Comparison of ENCODE assay signal across 22 cellular contexts in the genomic region with DNA sequence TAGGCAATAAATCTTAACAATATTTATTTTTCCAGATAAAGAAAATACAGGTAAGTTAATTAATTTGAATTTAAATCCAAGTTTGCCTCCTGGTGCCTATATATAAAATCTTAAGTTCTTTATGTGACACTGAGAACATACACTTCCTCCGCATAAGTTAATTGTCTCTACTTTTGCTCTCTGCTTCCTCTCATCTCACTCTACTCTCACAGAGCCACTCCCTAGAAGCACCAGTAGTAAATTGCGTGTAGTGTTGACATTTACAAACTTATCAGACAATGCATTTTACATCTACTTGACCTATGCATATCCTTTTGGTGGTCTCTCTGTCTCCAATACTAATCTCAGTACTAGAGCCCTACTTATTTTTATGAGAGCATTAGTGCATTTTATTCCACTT.
DNase-seq lines count a peak whose midpoint lies in the region; ATAC-seq and TF ChIP-seq lines count a peak whose summit lies in the region.
"Had no signal": no experiment of that assay in that cellular context is flagged by ENCODE, and none has a peak within 500 bp of the region (broad histone marks: within the 10 kb centered on the region; RNA-seq: fewer than 3 reads in every experiment).

No MANE protein-coding gene starts in this region.

- DNase-seq in HEK293T (ENCODE audit: extremely low spot score) (peak; percentile 23), NCI-H748 treated with DMSO at 0.1 percent for 48 hours (lab: John Stamatoyannopoulos, UW) (peak; percentile 56), mucosa of descending colon (no peak), C1 segment of cervical spinal cord (lab: John Stamatoyannopoulos, UW) (no peak), T-cell (no peak)
- DNase-seq: ACHN; BE2C; Caco-2; Calu3; CD4-positive, alpha-beta T cell; CD8-positive, alpha-beta T cell; DMS 273 treated with DMSO at 0.1 percent for 48 hours; DMS153; DMS53; DMS79; DND-41; EL; GDM1 had no signal

- POLR2A ChIA-PET in HEK293T (lab: Yijun Ruan, JAX) (no interaction called here), T-cell (lab: Charles Lee) (no interaction called here)

- CTCF ChIA-PET in HEK293T (lab: Yijun Ruan, JAX) (no interaction called here), T-cell (lab: Charles Lee) (no interaction called here)

- intact Hi-C loops in mucosa of descending colon (cut with DNase I, micrococcal nuclease), result no loop called here

- H3K36me3 Mint-ChIP-seq in T-cell, result no peaks in the 10 kb centered on the region
- H3K36me3 Mint-ChIP-seq: CD8-positive, alpha-beta T cell had no signal

- no peak overlapping the region for H3K4me3 ChIP-seq in mucosa of descending colon
- H3K4me3 ChIP-seq: A549, BLaER1, GM12878 had no signal

- peaks cover 0 to 3% (median 0%) of the 10 kb centered on the region in 3 donors for H3K9me3 Mint-ChIP-seq in T-cell
- H3K9me3 Mint-ChIP-seq: CD8-positive, alpha-beta T cell had no signal

- H3K4me3 Mint-ChIP-seq in T-cell, result no peak overlapping the region
- H3K4me3 Mint-ChIP-seq: CD4-positive, alpha-beta T cell; CD8-positive, alpha-beta T cell had no signal

- H3K4me1 ChIP-seq in mucosa of descending colon (ENCODE audit: low read depth), result no peaks in the 10 kb centered on the region
- H3K4me1 ChIP-seq: A549, Caco-2 had no signal

- no peaks in the 10 kb centered on the region for H3K36me3 ChIP-seq in mucosa of descending colon (ENCODE audit: low read depth)
- H3K36me3 ChIP-seq: BE2C, BLaER1 had no signal

- ATAC-seq in mucosa of descending colon (peak; percentile 55), GM18502 (IDR thresholded peaks at IDR 0.05; ENCODE audit: poor library complexity, unreplicated experiment) (no peak), T-cell (replicated peaks in 1 of 4) (no peak)
- ATAC-seq: A549; CD8-positive, alpha-beta T cell; GM12878 had no signal

- no peaks in the 10 kb centered on the region for H3K27me3 Mint-ChIP-seq in T-cell
- H3K27me3 Mint-ChIP-seq: CD4-positive, alpha-beta T cell had no signal

- H3K4me1 Mint-ChIP-seq in T-cell, result peaks cover 7 to 12% (median 8%) of the 10 kb centered on the region in 3 donors

- H3K27ac Mint-ChIP-seq in T-cell, result no peak overlapping the region
- H3K27ac Mint-ChIP-seq: CD4-positive, alpha-beta T cell; CD8-positive, alpha-beta T cell had no signal

- no peak for TF ChIP-seq CTCF in mucosa of descending colon (IDR thresholded peaks at IDR 0.05)

- H3K9me3 ChIP-seq in mucosa of descending colon, result no peaks in the 10 kb centered on the region
- H3K9me3 ChIP-seq: A549, BE2C, BLaER1, Caco-2 had no signal

TF ChIP-seq in HEK293T, 16 proteins besides CTCF, POLR2A, EP300 and RAD21:
- TF ChIP-seq HDGF (IDR thresholded peaks at IDR 0.05; ENCODE audit: borderline replicate concordance) (no peak), NFRKB (IDR thresholded peaks at IDR 0.05) (no peak), LEF1 (IDR thresholded peaks at IDR 0.05; ENCODE audit: borderline replicate concordance) (no peak), L3MBTL2 (conservative IDR thresholded peaks at IDR 0.05) (no peak), FOXM1 (IDR thresholded peaks at IDR 0.05; ENCODE audit: borderline replicate concordance) (no peak), BHLHE40 (IDR thresholded peaks at IDR 0.05; ENCODE audit: borderline replicate concordance) (no peak), SUZ12 (IDR thresholded peaks at IDR 0.05) (no peak), ARNT (IDR thresholded peaks at IDR 0.05) (no peak), ZNF384 (IDR thresholded peaks at IDR 0.05) (no peak), ELF4 (IDR thresholded peaks at IDR 0.05) (no peak), FOXA1 (IDR thresholded peaks at IDR 0.05) (no peak), CTBP1 (IDR thresholded peaks at IDR 0.05; ENCODE audit: borderline replicate concordance) (no peak), TARDBP (IDR thresholded peaks at IDR 0.05) (no peak)
- TF ChIP-seq, protein P1, sequence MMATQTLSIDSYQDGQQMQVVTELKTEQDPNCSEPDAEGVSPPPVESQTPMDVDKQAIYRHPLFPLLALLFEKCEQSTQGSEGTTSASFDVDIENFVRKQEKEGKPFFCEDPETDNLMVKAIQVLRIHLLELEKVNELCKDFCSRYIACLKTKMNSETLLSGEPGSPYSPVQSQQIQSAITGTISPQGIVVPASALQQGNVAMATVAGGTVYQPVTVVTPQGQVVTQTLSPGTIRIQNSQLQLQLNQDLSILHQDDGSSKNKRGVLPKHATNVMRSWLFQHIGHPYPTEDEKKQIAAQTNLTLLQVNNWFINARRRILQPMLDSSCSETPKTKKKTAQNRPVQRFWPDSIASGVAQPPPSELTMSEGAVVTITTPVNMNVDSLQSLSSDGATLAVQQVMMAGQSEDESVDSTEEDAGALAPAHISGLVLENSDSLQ (IDR thresholded peaks at IDR 0.05), result no peak

Comparison
In these comparisons a context has a peak if more than half of its experiments do, and no peak if none do; other contexts are left out.
1. DNase-seq: peak in HEK293T (single experiment) and NCI-H748 treated with DMSO at 0.1 percent for 48 hours (single experiment); none in mucosa of descending colon (0 of 3), C1 segment of cervical spinal cord (0 of 14) and T-cell (0 of 34).